In genomic region chr2:227451655-227451992, GRCh38 we compare ENCODE assay signal across 1 cellular context.
TF ChIP-seq lines count a peak whose summit lies in the region.

No MANE protein-coding gene starts in this region.

TF ChIP-seq in GM23338, 12 proteins besides CTCF, POLR2A, EP300 and RAD21 (continued from another document):
- TF ChIP-seq, protein P1, sequence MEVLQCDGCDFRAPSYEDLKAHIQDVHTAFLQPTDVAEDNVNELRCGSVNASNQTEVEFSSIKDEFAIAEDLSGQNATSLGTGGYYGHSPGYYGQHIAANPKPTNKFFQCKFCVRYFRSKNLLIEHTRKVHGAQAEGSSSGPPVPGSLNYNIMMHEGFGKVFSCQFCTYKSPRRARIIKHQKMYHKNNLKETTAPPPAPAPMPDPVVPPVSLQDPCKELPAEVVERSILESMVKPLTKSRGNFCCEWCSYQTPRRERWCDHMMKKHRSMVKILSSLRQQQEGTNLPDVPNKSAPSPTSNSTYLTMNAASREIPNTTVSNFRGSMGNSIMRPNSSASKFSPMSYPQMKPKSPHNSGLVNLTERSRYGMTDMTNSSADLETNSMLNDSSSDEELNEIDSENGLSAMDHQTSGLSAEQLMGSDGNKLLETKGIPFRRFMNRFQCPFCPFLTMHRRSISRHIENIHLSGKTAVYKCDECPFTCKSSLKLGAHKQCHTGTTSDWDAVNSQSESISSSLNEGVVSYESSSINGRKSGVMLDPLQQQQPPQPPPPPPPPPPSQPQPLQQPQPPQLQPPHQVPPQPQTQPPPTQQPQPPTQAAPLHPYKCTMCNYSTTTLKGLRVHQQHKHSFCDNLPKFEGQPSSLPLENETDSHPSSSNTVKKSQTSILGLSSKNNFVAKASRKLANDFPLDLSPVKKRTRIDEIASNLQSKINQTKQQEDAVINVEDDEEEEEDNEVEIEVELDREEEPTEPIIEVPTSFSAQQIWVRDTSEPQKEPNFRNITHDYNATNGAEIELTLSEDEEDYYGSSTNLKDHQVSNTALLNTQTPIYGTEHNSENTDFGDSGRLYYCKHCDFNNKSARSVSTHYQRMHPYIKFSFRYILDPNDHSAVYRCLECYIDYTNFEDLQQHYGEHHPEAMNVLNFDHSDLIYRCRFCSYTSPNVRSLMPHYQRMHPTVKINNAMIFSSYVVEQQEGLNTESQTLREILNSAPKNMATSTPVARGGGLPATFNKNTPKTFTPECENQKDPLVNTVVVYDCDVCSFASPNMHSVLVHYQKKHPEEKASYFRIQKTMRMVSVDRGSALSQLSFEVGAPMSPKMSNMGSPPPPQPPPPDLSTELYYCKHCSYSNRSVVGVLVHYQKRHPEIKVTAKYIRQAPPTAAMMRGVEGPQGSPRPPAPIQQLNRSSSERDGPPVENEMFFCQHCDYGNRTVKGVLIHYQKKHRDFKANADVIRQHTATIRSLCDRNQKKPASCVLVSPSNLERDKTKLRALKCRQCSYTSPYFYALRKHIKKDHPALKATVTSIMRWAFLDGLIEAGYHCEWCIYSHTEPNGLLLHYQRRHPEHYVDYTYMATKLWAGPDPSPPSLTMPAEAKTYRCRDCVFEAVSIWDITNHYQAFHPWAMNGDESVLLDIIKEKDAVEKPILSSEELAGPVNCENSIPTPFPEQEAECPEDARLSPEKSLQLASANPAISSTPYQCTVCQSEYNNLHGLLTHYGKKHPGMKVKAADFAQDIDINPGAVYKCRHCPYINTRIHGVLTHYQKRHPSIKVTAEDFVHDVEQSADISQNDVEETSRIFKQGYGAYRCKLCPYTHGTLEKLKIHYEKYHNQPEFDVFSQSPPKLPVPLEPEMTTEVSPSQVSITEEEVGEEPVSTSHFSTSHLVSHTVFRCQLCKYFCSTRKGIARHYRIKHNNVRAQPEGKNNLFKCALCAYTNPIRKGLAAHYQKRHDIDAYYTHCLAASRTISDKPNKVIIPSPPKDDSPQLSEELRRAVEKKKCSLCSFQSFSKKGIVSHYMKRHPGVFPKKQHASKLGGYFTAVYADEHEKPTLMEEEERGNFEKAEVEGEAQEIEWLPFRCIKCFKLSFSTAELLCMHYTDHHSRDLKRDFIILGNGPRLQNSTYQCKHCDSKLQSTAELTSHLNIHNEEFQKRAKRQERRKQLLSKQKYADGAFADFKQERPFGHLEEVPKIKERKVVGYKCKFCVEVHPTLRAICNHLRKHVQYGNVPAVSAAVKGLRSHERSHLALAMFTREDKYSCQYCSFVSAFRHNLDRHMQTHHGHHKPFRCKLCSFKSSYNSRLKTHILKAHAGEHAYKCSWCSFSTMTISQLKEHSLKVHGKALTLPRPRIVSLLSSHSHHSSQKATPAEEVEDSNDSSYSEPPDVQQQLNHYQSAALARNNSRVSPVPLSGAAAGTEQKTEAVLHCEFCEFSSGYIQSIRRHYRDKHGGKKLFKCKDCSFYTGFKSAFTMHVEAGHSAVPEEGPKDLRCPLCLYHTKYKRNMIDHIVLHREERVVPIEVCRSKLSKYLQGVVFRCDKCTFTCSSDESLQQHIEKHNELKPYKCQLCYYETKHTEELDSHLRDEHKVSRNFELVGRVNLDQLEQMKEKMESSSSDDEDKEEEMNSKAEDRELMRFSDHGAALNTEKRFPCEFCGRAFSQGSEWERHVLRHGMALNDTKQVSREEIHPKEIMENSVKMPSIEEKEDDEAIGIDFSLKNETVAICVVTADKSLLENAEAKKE (CRISPR knock-in tag; IDR thresholded peaks at IDR 0.05): no peak
- TF ChIP-seq NANOG (IDR thresholded peaks at IDR 0.05; ENCODE audit: borderline replicate concordance) (no peak), ZNF331 (CRISPR knock-in tag; IDR thresholded peaks at IDR 0.05; ENCODE audit: low read depth) (no peak), POLR2AphosphoS5 (IDR thresholded peaks at IDR 0.05; ENCODE audit: low read depth) (no peak), EZH2phosphoT487 (IDR thresholded peaks at IDR 0.05; ENCODE audit: unreplicated experiment) (no peak), STAT1 (IDR thresholded peaks at IDR 0.05; ENCODE audit: unreplicated experiment) (no peak)
- TF ChIP-seq, protein P2, sequence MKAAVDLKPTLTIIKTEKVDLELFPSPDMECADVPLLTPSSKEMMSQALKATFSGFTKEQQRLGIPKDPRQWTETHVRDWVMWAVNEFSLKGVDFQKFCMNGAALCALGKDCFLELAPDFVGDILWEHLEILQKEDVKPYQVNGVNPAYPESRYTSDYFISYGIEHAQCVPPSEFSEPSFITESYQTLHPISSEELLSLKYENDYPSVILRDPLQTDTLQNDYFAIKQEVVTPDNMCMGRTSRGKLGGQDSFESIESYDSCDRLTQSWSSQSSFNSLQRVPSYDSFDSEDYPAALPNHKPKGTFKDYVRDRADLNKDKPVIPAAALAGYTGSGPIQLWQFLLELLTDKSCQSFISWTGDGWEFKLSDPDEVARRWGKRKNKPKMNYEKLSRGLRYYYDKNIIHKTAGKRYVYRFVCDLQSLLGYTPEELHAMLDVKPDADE (IDR thresholded peaks at IDR 0.05): no peak
